In the genomic region with DNA sequence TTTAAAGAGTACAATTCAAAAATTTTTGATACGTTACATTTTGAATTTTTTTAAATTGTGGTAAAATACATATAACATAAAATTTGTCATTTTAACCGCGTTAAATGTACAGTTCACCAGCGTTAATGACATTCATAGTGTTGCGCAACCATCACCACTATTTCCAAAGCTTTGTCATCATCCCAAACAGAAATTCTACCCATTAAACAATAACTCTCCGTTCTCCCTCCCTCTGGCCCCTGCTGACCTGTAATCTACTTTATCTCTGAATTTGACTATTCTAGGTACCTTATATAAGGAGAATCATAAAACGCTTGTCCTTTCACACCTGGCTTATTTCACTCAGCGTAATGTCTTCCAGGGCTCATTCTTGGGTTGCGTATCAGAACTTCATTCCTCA, we compare ENCODE assay signal across 1 cellular context.
TF ChIP-seq lines count a peak whose summit lies in the region.

No MANE protein-coding gene starts in this region.

TF ChIP-seq in K562, 482 proteins besides CTCF, POLR2A, EP300 and RAD21 (continued from another document and continues in another):
- TF ChIP-seq, protein P1, sequence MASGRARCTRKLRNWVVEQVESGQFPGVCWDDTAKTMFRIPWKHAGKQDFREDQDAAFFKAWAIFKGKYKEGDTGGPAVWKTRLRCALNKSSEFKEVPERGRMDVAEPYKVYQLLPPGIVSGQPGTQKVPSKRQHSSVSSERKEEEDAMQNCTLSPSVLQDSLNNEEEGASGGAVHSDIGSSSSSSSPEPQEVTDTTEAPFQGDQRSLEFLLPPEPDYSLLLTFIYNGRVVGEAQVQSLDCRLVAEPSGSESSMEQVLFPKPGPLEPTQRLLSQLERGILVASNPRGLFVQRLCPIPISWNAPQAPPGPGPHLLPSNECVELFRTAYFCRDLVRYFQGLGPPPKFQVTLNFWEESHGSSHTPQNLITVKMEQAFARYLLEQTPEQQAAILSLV (tag; IDR thresholded peaks at IDR 0.05): 0 out of 2 replicates have a peak, but pooled peaks have one; percentile 43
- peak; percentile 95 for TF ChIP-seq CEBPB (tag; IDR thresholded peaks at IDR 0.05)
- no peak for TF ChIP-seq TOE1 (IDR thresholded peaks at IDR 0.05; ENCODE audit: borderline replicate concordance)
- TF ChIP-seq TOE1 (CRISPR knock-in tag; IDR thresholded peaks at IDR 0.05; ENCODE audit: borderline replicate concordance, low read depth): no peak
- TF ChIP-seq YY1 (IDR thresholded peaks at IDR 0.05; ENCODE audit: borderline replicate concordance in 1 of 3, control insufficient read depth in 1 of 3, extremely low read depth in 1 of 3, insufficient read depth in 3 of 3, insufficient read length in 1 of 3, insufficient replicate concordance in 2 of 3, low read depth in 1 of 3, low read length in 2 of 3): no peak
- no peak for TF ChIP-seq RB1 (IDR thresholded peaks at IDR 0.05; ENCODE audit: low read depth)
- no peak for TF ChIP-seq WHSC1 (IDR thresholded peaks at IDR 0.05; ENCODE audit: low read length)
- no peak for TF ChIP-seq ZNF318 (IDR thresholded peaks at IDR 0.05; ENCODE audit: borderline replicate concordance in 1 of 2, low read depth in 1 of 2)
- TF ChIP-seq, protein P2, sequence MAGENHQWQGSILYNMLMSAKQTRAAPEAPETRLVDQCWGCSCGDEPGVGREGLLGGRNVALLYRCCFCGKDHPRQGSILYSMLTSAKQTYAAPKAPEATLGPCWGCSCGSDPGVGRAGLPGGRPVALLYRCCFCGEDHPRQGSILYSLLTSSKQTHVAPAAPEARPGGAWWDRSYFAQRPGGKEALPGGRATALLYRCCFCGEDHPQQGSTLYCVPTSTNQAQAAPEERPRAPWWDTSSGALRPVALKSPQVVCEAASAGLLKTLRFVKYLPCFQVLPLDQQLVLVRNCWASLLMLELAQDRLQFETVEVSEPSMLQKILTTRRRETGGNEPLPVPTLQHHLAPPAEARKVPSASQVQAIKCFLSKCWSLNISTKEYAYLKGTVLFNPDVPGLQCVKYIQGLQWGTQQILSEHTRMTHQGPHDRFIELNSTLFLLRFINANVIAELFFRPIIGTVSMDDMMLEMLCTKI (IDR thresholded peaks at IDR 0.05; ENCODE audit: partially characterized antibody): no peak
- TF ChIP-seq KDM1A (IDR thresholded peaks at IDR 0.05): no peak
- TF ChIP-seq ATF7 (IDR thresholded peaks at IDR 0.05): no peak
- no peak for TF ChIP-seq NR2C1 (IDR thresholded peaks at IDR 0.05)
- no peak for TF ChIP-seq NR2C1 (tag; IDR thresholded peaks at IDR 0.05)
- TF ChIP-seq HDAC2 (IDR thresholded peaks at IDR 0.05): no peak
- TF ChIP-seq, protein P3, sequence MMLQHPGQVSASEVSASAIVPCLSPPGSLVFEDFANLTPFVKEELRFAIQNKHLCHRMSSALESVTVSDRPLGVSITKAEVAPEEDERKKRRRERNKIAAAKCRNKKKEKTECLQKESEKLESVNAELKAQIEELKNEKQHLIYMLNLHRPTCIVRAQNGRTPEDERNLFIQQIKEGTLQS (IDR thresholded peaks at IDR 0.05): no peak
- TF ChIP-seq, protein P3 (CRISPR knock-in tag; conservative IDR thresholded peaks at IDR 0.05): no peak
- no peak for TF ChIP-seq LCOR (CRISPR knock-in tag; IDR thresholded peaks at IDR 0.05)
- TF ChIP-seq RBM22 (IDR thresholded peaks at IDR 0.05; ENCODE audit: low read depth, low read length, poor library complexity, severe bottlenecking): peak; percentile 15
- no peak for TF ChIP-seq CEBPG (CRISPR knock-in tag; IDR thresholded peaks at IDR 0.05)
- TF ChIP-seq CEBPG (tag; conservative IDR thresholded peaks at IDR 0.05 in 1 of 2, IDR thresholded peaks at IDR 0.05 in 1 of 2): peak; percentile 66 to 96
- no peak for TF ChIP-seq ZNF280B (CRISPR knock-in tag; IDR thresholded peaks at IDR 0.05)
- no peak for TF ChIP-seq ZNF212 (CRISPR knock-in tag; IDR thresholded peaks at IDR 0.05)
- TF ChIP-seq HNRNPLL (IDR thresholded peaks at IDR 0.05; ENCODE audit: low read depth, low read length, poor library complexity, severe bottlenecking): no peak
- TF ChIP-seq ZNF592 (IDR thresholded peaks at IDR 0.05): no peak
- TF ChIP-seq OTX1 (CRISPR knock-in tag; IDR thresholded peaks at IDR 0.05): no peak
- TF ChIP-seq NFIX (CRISPR knock-in tag; IDR thresholded peaks at IDR 0.05; ENCODE audit: low read depth): no peak
- TF ChIP-seq, protein P4, sequence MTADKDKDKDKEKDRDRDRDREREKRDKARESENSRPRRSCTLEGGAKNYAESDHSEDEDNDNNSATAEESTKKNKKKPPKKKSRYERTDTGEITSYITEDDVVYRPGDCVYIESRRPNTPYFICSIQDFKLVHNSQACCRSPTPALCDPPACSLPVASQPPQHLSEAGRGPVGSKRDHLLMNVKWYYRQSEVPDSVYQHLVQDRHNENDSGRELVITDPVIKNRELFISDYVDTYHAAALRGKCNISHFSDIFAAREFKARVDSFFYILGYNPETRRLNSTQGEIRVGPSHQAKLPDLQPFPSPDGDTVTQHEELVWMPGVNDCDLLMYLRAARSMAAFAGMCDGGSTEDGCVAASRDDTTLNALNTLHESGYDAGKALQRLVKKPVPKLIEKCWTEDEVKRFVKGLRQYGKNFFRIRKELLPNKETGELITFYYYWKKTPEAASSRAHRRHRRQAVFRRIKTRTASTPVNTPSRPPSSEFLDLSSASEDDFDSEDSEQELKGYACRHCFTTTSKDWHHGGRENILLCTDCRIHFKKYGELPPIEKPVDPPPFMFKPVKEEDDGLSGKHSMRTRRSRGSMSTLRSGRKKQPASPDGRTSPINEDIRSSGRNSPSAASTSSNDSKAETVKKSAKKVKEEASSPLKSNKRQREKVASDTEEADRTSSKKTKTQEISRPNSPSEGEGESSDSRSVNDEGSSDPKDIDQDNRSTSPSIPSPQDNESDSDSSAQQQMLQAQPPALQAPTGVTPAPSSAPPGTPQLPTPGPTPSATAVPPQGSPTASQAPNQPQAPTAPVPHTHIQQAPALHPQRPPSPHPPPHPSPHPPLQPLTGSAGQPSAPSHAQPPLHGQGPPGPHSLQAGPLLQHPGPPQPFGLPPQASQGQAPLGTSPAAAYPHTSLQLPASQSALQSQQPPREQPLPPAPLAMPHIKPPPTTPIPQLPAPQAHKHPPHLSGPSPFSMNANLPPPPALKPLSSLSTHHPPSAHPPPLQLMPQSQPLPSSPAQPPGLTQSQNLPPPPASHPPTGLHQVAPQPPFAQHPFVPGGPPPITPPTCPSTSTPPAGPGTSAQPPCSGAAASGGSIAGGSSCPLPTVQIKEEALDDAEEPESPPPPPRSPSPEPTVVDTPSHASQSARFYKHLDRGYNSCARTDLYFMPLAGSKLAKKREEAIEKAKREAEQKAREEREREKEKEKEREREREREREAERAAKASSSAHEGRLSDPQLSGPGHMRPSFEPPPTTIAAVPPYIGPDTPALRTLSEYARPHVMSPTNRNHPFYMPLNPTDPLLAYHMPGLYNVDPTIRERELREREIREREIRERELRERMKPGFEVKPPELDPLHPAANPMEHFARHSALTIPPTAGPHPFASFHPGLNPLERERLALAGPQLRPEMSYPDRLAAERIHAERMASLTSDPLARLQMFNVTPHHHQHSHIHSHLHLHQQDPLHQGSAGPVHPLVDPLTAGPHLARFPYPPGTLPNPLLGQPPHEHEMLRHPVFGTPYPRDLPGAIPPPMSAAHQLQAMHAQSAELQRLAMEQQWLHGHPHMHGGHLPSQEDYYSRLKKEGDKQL (CRISPR knock-in tag; IDR thresholded peaks at IDR 0.05; ENCODE audit: borderline replicate concordance): no peak
- no peak for TF ChIP-seq CBX3 (IDR thresholded peaks at IDR 0.05; ENCODE audit: borderline replicate concordance in 1 of 2, low read length in 2 of 2)
- TF ChIP-seq ZNF24 (IDR thresholded peaks at IDR 0.05): no peak
- no peak for TF ChIP-seq CBX5 (IDR thresholded peaks at IDR 0.05; ENCODE audit: borderline replicate concordance, low read depth)
- TF ChIP-seq POLR2AphosphoS5 (IDR thresholded peaks at IDR 0.05; ENCODE audit: control insufficient read depth, insufficient read depth, low read depth, low read length): no peak
